7 cellular contexts compared by ENCODE assay signal in the genomic region with DNA sequence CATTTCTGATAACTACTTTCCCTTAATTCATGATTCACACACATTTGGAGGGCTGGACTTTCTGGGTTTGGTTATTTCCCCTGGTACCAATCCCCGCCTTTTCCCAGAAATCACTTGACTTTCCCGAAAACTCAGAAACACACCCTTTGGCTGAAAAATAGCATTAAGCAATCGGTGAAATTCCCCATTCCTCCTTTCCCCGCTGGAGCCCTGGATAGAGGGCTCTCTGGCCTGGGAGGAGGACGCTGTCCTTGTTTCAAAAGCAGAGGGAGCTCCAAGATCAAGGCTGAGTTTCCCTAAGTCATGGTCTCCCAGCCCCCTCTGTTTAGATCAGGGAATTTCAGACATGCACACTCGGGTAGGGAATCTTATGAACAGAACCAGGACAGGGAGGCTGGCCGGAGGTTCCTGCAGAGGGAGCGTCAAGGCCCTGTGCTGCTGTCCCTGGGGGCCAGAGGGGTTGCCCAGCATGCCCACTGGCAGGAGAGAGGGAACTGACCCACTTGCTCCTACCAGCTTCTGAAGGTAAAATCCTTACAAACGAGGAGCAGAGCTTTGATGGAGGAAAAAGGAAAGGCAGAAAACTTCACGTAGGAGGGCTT. TPM values are rescaled to one million over a fixed set of nuclear protein-coding genes. Genes with fewer than 3 reads are reported as not detected.
A peak's percentile ranks its signal among the peaks of the same experiment; 100 is the strongest.
DNase-seq lines count a peak whose midpoint lies in the region; ATAC-seq lines count a peak whose summit lies in the region.

A gene (plus strand): TSS at position 366 of the 602 bp plus-strand sequence. CDS start 1,195 bp downstream, outside the sequence.

- intact Hi-C loops in left colon (cut with DNase I, micrococcal nuclease) = loop anchor here in 1 of 2 donors (5.0 kb wide), 1 partner anchor 42 kb away; no protein-coding TSS in a partner anchor

- peak within 1 kb of the TSS; percentile 50 to 80 (median 64) for H3K9ac ChIP-seq in subcutaneous abdominal adipose tissue (ENCODE audit: low read length in 5 of 5)

- DNase-seq in HuH-7.5 (ENCODE audit: low spot score) (peak; percentile 50), cerebellar cortex (ENCODE audit: low spot score) (peak; percentile 73), left colon (peak; percentile 12 to 57), NCI-H345 treated with DMSO at 0.1 percent for 48 hours (lab: John Stamatoyannopoulos, UW; ENCODE audit: unreplicated experiment) (no peak)

- no peaks in the 10 kb centered on the region for H3K27me3 ChIP-seq in subcutaneous abdominal adipose tissue (ENCODE audit: control insufficient read depth in 5 of 5, insufficient read depth in 4 of 5, low read length in 5 of 5)

- H3K36me3 ChIP-seq in subcutaneous abdominal adipose tissue (ENCODE audit: control insufficient read depth in 5 of 5, insufficient read depth in 5 of 5, low read length in 5 of 5) = peaks cover 0 to 11% (median 2%) of the 10 kb centered on the region in 5 donors

- H3K9me3 ChIP-seq in subcutaneous abdominal adipose tissue (ENCODE audit: control insufficient read depth in 5 of 5, low read length in 5 of 5) = no peaks in the 10 kb centered on the region

- peaks cover 7 to 46% (median 25%) of the 10 kb centered on the region in 5 donors for H3K4me1 ChIP-seq in subcutaneous abdominal adipose tissue (ENCODE audit: control insufficient read depth in 5 of 5, insufficient read depth in 5 of 5, low read length in 5 of 5)

- peak within 1 kb of the TSS; percentile 85 for H3K27ac ChIP-seq in subcutaneous abdominal adipose tissue (ENCODE audit: low read depth, low read length)

- H3K4me3 ChIP-seq in subcutaneous abdominal adipose tissue (ENCODE audit: low read depth in 1 of 5, low read length in 5 of 5) = peak within 1 kb of the TSS; percentile 56 to 80 (median 62)

- peak; percentile 58 for ATAC-seq in left colon
- no peak for ATAC-seq in GM19455 (IDR thresholded peaks at IDR 0.05; ENCODE audit: unreplicated experiment)
- ATAC-seq in HG03196 (IDR thresholded peaks at IDR 0.05; ENCODE audit: unreplicated experiment) = no peak

RNA-seq across cellular contexts. Expression of the gene that starts here (rescaled TPM):
- total RNA-seq in left colon = 100 to 1,000 TPM in 1 of 2 donors, 10 to 100 TPM in 1; 54.9 to 109 TPM
